In genomic region chr16:20642833-20643232, GRCh38 we compare ENCODE assay signal across 4 cellular contexts. TPM values are rescaled to one million over a fixed set of nuclear protein-coding genes. Genes with fewer than 3 reads are reported as not detected.
"Had no signal": no experiment of that assay in that cellular context is flagged by ENCODE, and none has a peak within 500 bp of the region (broad histone marks: within the 10 kb centered on the region; RNA-seq: fewer than 3 reads in every experiment).

No MANE protein-coding gene starts in this region.

RNA-seq across cellular contexts. Expression of gene ACSM1, which starts 54.6 kb away (rescaled TPM):
- total RNA-seq: left cardiac atrium, lung microvascular endothelial cell, mesenteric fat pad, myocyte had no signal
